ENCODE assay signal across 31 cellular contexts in genomic region chr18:75076286-75076685, GRCh38.
"Had no signal": no experiment of that assay in that cellular context is flagged by ENCODE, and none has a peak within 500 bp of the region (broad histone marks: within the 10 kb centered on the region; RNA-seq: fewer than 3 reads in every experiment).

No MANE protein-coding gene starts in this region.

- H3K4me3 Mint-ChIP-seq: activated CD4-positive, alpha-beta memory T cell treated with anti-CD3 and anti-CD28 coated beads for 36 hours; activated CD4-positive, alpha-beta T cell treated with anti-CD3 and anti-CD28 coated beads for 36 hours; activated CD8-positive, alpha-beta memory T cell treated with anti-CD3 and anti-CD28 coated beads, Interleukin-2, amount 10 ng/mL, durations not matched to agents 7 days and 5 days; activated naive CD4-positive, alpha-beta T cell treated with anti-CD3 and anti-CD28 coated beads for 36 hours; activated T-cell treated with anti-CD3 and anti-CD28 coated beads, Interleukin-2, amount 50 U/mL, for 72 hours; activated T-helper 17 cell treated with anti-CD3 and anti-CD28 coated beads, Interleukin-2, amount 50 U/mL, for 72 hours; T-helper 1 cell treated with Interleukin-12 subunit alpha and Interleukin-12 subunit beta and Interleukin-4 antibody, amounts not matched to agents 30 μg/mL and 1 μg/mL, for 36 hours; T-helper 2 cell treated with Interferon-gamma antibody and Interleukin-4, amounts not matched to agents 5 μg/mL and 100 μg/mL, for 36 hours; WTC11 had no signal

- H3K4me2 ChIP-seq: KMS-11 had no signal

- H3K4me3 ChIP-seq: adrenal gland, body of pancreas, breast epithelium, SJCRH30, SK-N-MC had no signal

- ATAC-seq: activated CD4-positive, alpha-beta T cell treated with anti-CD3 and anti-CD28 coated beads for 36 hours; activated CD4-positive, CD25-positive, alpha-beta regulatory T cell treated with anti-CD3 and anti-CD28 coated beads, Interleukin-2, amount 50 U/mL, for 24 hours; activated CD8-positive, alpha-beta memory T cell treated with anti-CD3 and anti-CD28 coated beads, Interleukin-2, amount 10 ng/mL, durations not matched to agents 7 days and 5 days; activated naive CD4-positive, alpha-beta T cell treated with anti-CD3 and anti-CD28 coated beads, Interleukin-2, amount 50 U/mL, for 72 hours; activated T-cell treated with anti-CD3 and anti-CD28 coated beads, Interleukin-2, amount 50 U/mL, for 72 hours; activated T-helper 17 cell treated with anti-CD3 and anti-CD28 coated beads, Interleukin-2, amount 50 U/mL, for 72 hours; body of pancreas; Panc1; WTC11 had no signal

- DNase-seq: activated CD4-positive, alpha-beta memory T cell treated with anti-CD3 and anti-CD28 coated beads for 36 hours; activated CD4-positive, alpha-beta T cell treated with anti-CD3 and anti-CD28 coated beads for 36 hours; activated CD4-positive, alpha-beta T cell treated with anti-CD3 and anti-CD28 coated beads, Interleukin-2, amount 50 U/mL, for 1 hour; activated CD8-positive, alpha-beta memory T cell treated with anti-CD3 and anti-CD28 coated beads, Interleukin-2, amount 10 ng/mL, durations not matched to agents 7 days and 5 days; activated gamma-delta T cell treated with Interleukin-2 at 50 U/mL for 16 hours; activated naive CD4-positive, alpha-beta T cell treated with anti-CD3 and anti-CD28 coated beads for 36 hours; activated T-cell treated with anti-CD3 and anti-CD28 coated beads, Interleukin-2, amount 50 U/mL, for 1 hour; activated T-cell treated with anti-CD3 and anti-CD28 coated beads, Interleukin-2, amount 50 U/mL, for 72 hours; body of pancreas; central memory CD4-positive, alpha-beta T cell; MM.1S; MV-4-11; NCI-H1092; NCI-H1436 treated with DMSO at 0.1 percent for 48 hours; NCI-H1694 treated with DMSO at 0.1 percent for 48 hours; NCI-H2029; NCI-H345; NCI-H524 treated with DMSO at 0.1 percent for 48 hours; SHP77; SJCRH30 had no signal

- H3K4me1 ChIP-seq: adrenal gland, body of pancreas, breast epithelium, SJCRH30 had no signal

- H3K9ac ChIP-seq: KMS-11 had no signal

- H3K27ac Mint-ChIP-seq: activated CD4-positive, alpha-beta memory T cell treated with anti-CD3 and anti-CD28 coated beads for 36 hours; activated CD4-positive, alpha-beta T cell treated with anti-CD3 and anti-CD28 coated beads for 36 hours; activated CD8-positive, alpha-beta memory T cell treated with anti-CD3 and anti-CD28 coated beads, Interleukin-2, amount 10 ng/mL, durations not matched to agents 7 days and 5 days; activated naive CD4-positive, alpha-beta T cell treated with anti-CD3 and anti-CD28 coated beads for 36 hours; activated naive CD4-positive, alpha-beta T cell treated with anti-CD3 and anti-CD28 coated beads, Interleukin-2, amount 50 U/mL, for 72 hours; activated T-cell treated with anti-CD3 and anti-CD28 coated beads, Interleukin-2, amount 50 U/mL, for 72 hours; activated T-helper 17 cell treated with anti-CD3 and anti-CD28 coated beads, Interleukin-2, amount 50 U/mL, for 72 hours; T-helper 1 cell treated with Interleukin-12 subunit alpha and Interleukin-12 subunit beta and Interleukin-4 antibody, amounts not matched to agents 30 μg/mL and 1 μg/mL, for 36 hours; T-helper 2 cell treated with Interferon-gamma antibody and Interleukin-4, amounts not matched to agents 5 μg/mL and 100 μg/mL, for 36 hours; WTC11 had no signal

- H3K36me3 ChIP-seq: adrenal gland, breast epithelium, SJCRH30 had no signal

- H3K27me3 Mint-ChIP-seq: activated CD4-positive, alpha-beta memory T cell treated with anti-CD3 and anti-CD28 coated beads for 36 hours; activated CD4-positive, alpha-beta T cell treated with anti-CD3 and anti-CD28 coated beads for 36 hours; activated CD8-positive, alpha-beta memory T cell treated with anti-CD3 and anti-CD28 coated beads, Interleukin-2, amount 10 ng/mL, durations not matched to agents 7 days and 5 days; activated T-helper 17 cell treated with anti-CD3 and anti-CD28 coated beads, Interleukin-2, amount 50 U/mL, for 72 hours had no signal

- H3K4me1 Mint-ChIP-seq: WTC11 had no signal

- H3K27me3 ChIP-seq: adrenal gland, body of pancreas, breast epithelium, SJCRH30 had no signal

- H3K9me3 ChIP-seq: body of pancreas, SJCRH30 had no signal

- H3K27ac ChIP-seq: adrenal gland, body of pancreas, breast epithelium, KMS-11, SJCRH30, SK-N-MC had no signal
